ENCODE assay signal across 7 cellular contexts in genomic region chr17:10844667-10845387, GRCh38. TPM values are rescaled to one million over a fixed set of nuclear protein-coding genes. Genes with fewer than 3 reads are reported as not detected.
A peak's percentile ranks its signal among the peaks of the same experiment; 100 is the strongest.
DNase-seq lines count a peak whose midpoint lies in the region; TF ChIP-seq lines count a peak whose summit lies in the region.

No MANE protein-coding gene starts in this region.

- peak overlapping the region; percentile 80 for H3K4me3 Mint-ChIP-seq in HFFc6

- H3K36me3 Mint-ChIP-seq in HFFc6 (ENCODE audit: low read depth) = no peaks in the 10 kb centered on the region

- TF ChIP-seq CTCF in GM12874 (IDR thresholded peaks at IDR 0.05; ENCODE audit: insufficient read depth, low read depth, low read length) (peak; percentile 90), HFFc6 (IDR thresholded peaks at IDR 0.05) (peak; percentile 97)

- no peaks in the 10 kb centered on the region for H3K9me3 Mint-ChIP-seq in HFFc6

- H3K27me3 Mint-ChIP-seq in HFFc6 (ENCODE audit: insufficient read depth) = peaks cover 14% of the 10 kb centered on the region

- H3K27ac Mint-ChIP-seq in HFFc6 = no peak overlapping the region

- peak overlapping the region; percentile 4 for H3K27ac ChIP-seq in cingulate gyrus (ENCODE audit: low read depth, low read length)

- H3K4me1 Mint-ChIP-seq in HFFc6 (ENCODE audit: low read depth) = peaks cover 5% of the 10 kb centered on the region

- peak; percentile 38 for DNase-seq in HFFc6
- peak; percentile 3 for DNase-seq in NCI-H146 treated with DMSO at 0.1 percent for 48 hours (lab: John Stamatoyannopoulos, UW; ENCODE audit: unreplicated experiment)
- DNase-seq in activated CD4-positive, alpha-beta T cell treated with anti-CD3 and anti-CD28 coated beads for 4 hours = peak; percentile 73 to 76
- DNase-seq in left kidney (ENCODE audit: low read depth, low spot score) = peak; percentile 87
- DNase-seq in stimulated activated CD4-positive, alpha-beta T cell treated with anti-CD3 and anti-CD28 coated beads, Interleukin-1b, Interleukin-23, amount 100 ng/mL, for 24 hours (ENCODE audit: low read depth in 4 of 4, low spot score in 1 of 4) = peak; percentile 37 to 61 (median 52)

RNA-seq across cellular contexts. Expression of gene PIRT, which starts 6.9 kb away (rescaled TPM):
- total RNA-seq in HFFc6 (2021; fragmentation: NEBNext Ultra II Directional; extraction: Animal tissue kit (Norgen Biotek cat#: 25700)) = not detected

RNA-seq across cellular contexts. Expression of gene TMEM238L, which starts 40.9 kb away (rescaled TPM):
- not detected for total RNA-seq in HFFc6 (2021; fragmentation: NEBNext Ultra II Directional; extraction: Animal tissue kit (Norgen Biotek cat#: 25700))

Comparison
In these comparisons a context has a peak if more than half of its experiments do, and no peak if none do; other contexts are left out.
1. Peak in every context shown above with its lines: DNase-seq and H3K27ac ChIP-seq.
2. DNase-seq: peak in every context shown above with its lines; median percentile 87 in left kidney; 74 in activated CD4-positive, alpha-beta T cell treated with anti-CD3 and anti-CD28 coated beads for 4 hours; 52 in stimulated activated CD4-positive, alpha-beta T cell treated with anti-CD3 and anti-CD28 coated beads, Interleukin-1b, Interleukin-23, amount 100 ng/mL, for 24 hours; 38 in HFFc6; 3 in NCI-H146 treated with DMSO at 0.1 percent for 48 hours.